13 cellular contexts compared by ENCODE assay signal in the genomic region with DNA sequence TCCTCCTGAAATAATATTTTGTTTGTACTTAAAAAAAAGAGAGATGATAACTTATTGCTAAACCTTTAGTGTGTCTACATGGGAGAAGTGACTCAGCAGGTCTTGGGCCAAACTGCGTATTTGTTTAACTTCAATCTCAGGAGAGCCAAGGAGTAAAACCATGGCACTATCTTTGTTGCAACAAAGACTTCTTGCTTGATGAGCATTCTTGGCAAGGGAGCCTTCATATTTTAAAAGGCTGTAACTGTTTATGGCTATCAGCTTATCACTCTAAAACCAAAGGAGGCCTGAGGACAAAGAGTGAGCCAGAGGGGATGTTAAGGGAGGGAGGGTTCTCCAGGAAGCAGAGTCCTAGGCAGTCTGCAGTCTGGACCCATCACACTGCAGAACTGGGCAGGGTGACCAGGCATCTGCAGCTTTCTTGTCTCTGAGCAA.
DNase-seq lines count a peak whose midpoint lies in the region; FAIRE-seq and TF ChIP-seq lines count a peak whose summit lies in the region.
"Had no signal": no experiment of that assay in that cellular context is flagged by ENCODE, and none has a peak within 500 bp of the region (broad histone marks: within the 10 kb centered on the region; RNA-seq: fewer than 3 reads in every experiment).

No MANE protein-coding gene starts in this region.

- H4K8ac ChIP-seq in mesenchymal stem cell (ENCODE audit: low read length) = peak overlapping the region; percentile 58

- no peak for FAIRE-seq in bronchial epithelial cell (lab: Jason Lieb, UNC)
- FAIRE-seq: TTC549 had no signal

- POLR2A ChIA-PET in AG04450 (lab: Yijun Ruan, JAX) = interaction anchor here (0.9 to 1.5 kb wide), 2 partner anchors 16 to 29 kb away, joined by 3 to 14 read pairs; no protein-coding TSS in a partner anchor

- H3K36me3 ChIP-seq in bronchial epithelial cell (ENCODE audit: control insufficient read depth, insufficient read depth, low read length) (no peaks in the 10 kb centered on the region), mesenchymal stem cell (ENCODE audit: control insufficient read depth in 1 of 2, insufficient read depth in 2 of 2, low read depth in 1 of 2, low read length in 2 of 2) (no peaks in the 10 kb centered on the region), transverse colon (no peaks in the 10 kb centered on the region), suprapubic skin (no peaks in the 10 kb centered on the region)

- intact Hi-C loops in transverse colon (cut with DNase I; ENCODE audit: low total_unique reads) = no loop called here

- H3K18ac ChIP-seq in mesenchymal stem cell (ENCODE audit: low read depth in 1 of 2, low read length in 2 of 2) = peak overlapping the region; percentile 67 to 100

- TF ChIP-seq CTCF in AG04450 (IDR thresholded peaks at IDR 0.05; ENCODE audit: low read depth, low read length) = no peak
- TF ChIP-seq CTCF in bronchial epithelial cell (IDR thresholded peaks at IDR 0.05; ENCODE audit: insufficient read depth, low read length, severe bottlenecking) = no peak
- no peak for TF ChIP-seq CTCF in transverse colon (IDR thresholded peaks at IDR 0.05)
- no peak for TF ChIP-seq CTCF in suprapubic skin (IDR thresholded peaks at IDR 0.05)

- peak overlapping the region; percentile 96 to 98 for H3K4ac ChIP-seq in mesenchymal stem cell (ENCODE audit: low read depth in 1 of 2, low read length in 2 of 2)

- H3K4me2 ChIP-seq in mesenchymal stem cell (ENCODE audit: low read length, poor library complexity, severe bottlenecking) = no peak overlapping the region

- CTCF ChIA-PET in AG04450 (lab: Charles Lee) = no interaction called here

- H2BK15ac ChIP-seq in mesenchymal stem cell (ENCODE audit: low read depth, poor library complexity, severe bottlenecking) = peak overlapping the region; percentile 66

- in situ Hi-C loops in transverse colon (cut with MboI; ENCODE audit: low pct_ligation_motif_present in 1 of 4, low pct_unique_long_range_greater_than_20kb in 1 of 4, low sequenced_read_pairs in 3 of 4) = no loop called here

- no peaks in the 10 kb centered on the region for H3K27me3 ChIP-seq in AG04450 (ENCODE audit: control insufficient read depth, insufficient read depth, low read length)
- no peaks in the 10 kb centered on the region for H3K27me3 ChIP-seq in bronchial epithelial cell (ENCODE audit: control insufficient read depth, insufficient read depth, low read length)
- H3K27me3 ChIP-seq in mesenchymal stem cell (ENCODE audit: control insufficient read depth in 1 of 2, insufficient read depth in 1 of 2, low read length in 2 of 2) = no peaks in the 10 kb centered on the region
- no peaks in the 10 kb centered on the region for H3K27me3 ChIP-seq in transverse colon
- H3K27me3 ChIP-seq in suprapubic skin = no peaks in the 10 kb centered on the region

- H3K4me3 ChIP-seq in AG04450 (ENCODE audit: low read depth, low read length) = no peak overlapping the region
- no peak overlapping the region for H3K4me3 ChIP-seq in bronchial epithelial cell (ENCODE audit: low read depth, low read length)
- no peak overlapping the region for H3K4me3 ChIP-seq in mesenchymal stem cell (ENCODE audit: insufficient read depth in 1 of 2, low read depth in 1 of 2, low read length in 2 of 2)
- no peak overlapping the region for H3K4me3 ChIP-seq in transverse colon
- no peak overlapping the region for H3K4me3 ChIP-seq in suprapubic skin

- H3K4me1 ChIP-seq in mesenchymal stem cell (ENCODE audit: control insufficient read depth, insufficient read depth, low read depth, low read length) (peaks cover 21% of the 10 kb centered on the region), transverse colon (peaks cover 0 to 11% (median 9%) of the 10 kb centered on the region in 4 donors), suprapubic skin (no peaks in the 10 kb centered on the region)

- H3K14ac ChIP-seq in mesenchymal stem cell (ENCODE audit: low read length in 2 of 2) = peak overlapping the region in 1 of 2 experiments; percentile 1

- no peak overlapping the region for H3K23ac ChIP-seq in mesenchymal stem cell (ENCODE audit: low read length in 2 of 2)

- no peaks in the 10 kb centered on the region for H3K79me1 ChIP-seq in mesenchymal stem cell (replicated peaks; ENCODE audit: low read length, poor library complexity, severe bottlenecking)

- H2AK5ac ChIP-seq in mesenchymal stem cell (ENCODE audit: low read length, severe bottlenecking) = peak overlapping the region; percentile 1

- WGBS in mesenchymal stem cell = 11% methylated on average over 1 of the region's 1 CpG
- 29 to 42% methylated on average over 1 of the region's 1 CpG for WGBS in transverse colon (ENCODE audit: low coverage in 1 of 2), 2 donors
- WGBS in suprapubic skin = 41% methylated on average over 1 of the region's 1 CpG

- H2AFZ ChIP-seq in mesenchymal stem cell (ENCODE audit: low read depth, low read length) = no peak overlapping the region

- peak overlapping the region; percentile 93 for H2BK120ac ChIP-seq in mesenchymal stem cell (ENCODE audit: low read depth, low read length)

- H2BK5ac ChIP-seq in mesenchymal stem cell (ENCODE audit: low read depth, low read length, poor library complexity, severe bottlenecking) = no peak overlapping the region

- peak overlapping the region; percentile 35 to 99 for H2BK12ac ChIP-seq in mesenchymal stem cell (ENCODE audit: low read length in 2 of 2)

- TF ChIP-seq POLR2A in transverse colon (IDR thresholded peaks at IDR 0.05) (no peak), suprapubic skin (IDR thresholded peaks at IDR 0.05) (no peak)

- H3K9me3 ChIP-seq in AG04450 (ENCODE audit: control insufficient read depth, insufficient read depth, low read length) (no peaks in the 10 kb centered on the region), mesenchymal stem cell (ENCODE audit: control insufficient read depth, low read length) (no peaks in the 10 kb centered on the region), transverse colon (no peaks in the 10 kb centered on the region), suprapubic skin (no peaks in the 10 kb centered on the region)

- DNase-seq in AG04450 (ENCODE audit: low read depth, low spot score) = peak; percentile 85
- peak; percentile 93 for DNase-seq in M059J (ENCODE audit: low read depth)
- peak; percentile 91 for DNase-seq in bronchial epithelial cell (ENCODE audit: low read depth)
- DNase-seq in mesenchymal stem cell = peak; percentile 87
- no peak for DNase-seq in transverse colon
- DNase-seq in suprapubic skin (ENCODE audit: low spot score in 2 of 2) = no peak
- no peak for DNase-seq in HuH-7 (ENCODE audit: low spot score)
- no peak for DNase-seq in activated CD4-positive, alpha-beta T cell treated with anti-CD3 and anti-CD28 coated beads, Interleukin-2, amount 50 U/mL, for 48 hours
- DNase-seq: DMS 273 treated with DMSO at 0.1 percent for 48 hours; hippocampal formation; naive thymus-derived CD4-positive, alpha-beta T cell; NCI-H526 had no signal

- peak overlapping the region; percentile 90 for H4K91ac ChIP-seq in mesenchymal stem cell (ENCODE audit: low read length)

- peak overlapping the region; percentile 59 for H3K9ac ChIP-seq in mesenchymal stem cell (ENCODE audit: low read length)

- H3K27ac ChIP-seq in AG04450 (ENCODE audit: low read depth, low read length) = peak overlapping the region; percentile 96
- H3K27ac ChIP-seq in mesenchymal stem cell (ENCODE audit: low read length, poor library complexity, severe bottlenecking) = peak overlapping the region; percentile 19
- peak overlapping the region in 1 of 4 donors; percentile 45 for H3K27ac ChIP-seq in transverse colon
- H3K27ac ChIP-seq in suprapubic skin = no peak overlapping the region

- no peak for TF ChIP-seq EP300 in transverse colon (IDR thresholded peaks at IDR 0.05; ENCODE audit: low read depth)
- no peak for TF ChIP-seq EP300 in suprapubic skin (IDR thresholded peaks at IDR 0.05)

Comparison
In these comparisons a context has a peak if more than half of its experiments do, and no peak if none do; other contexts are left out.
1. DNase-seq: peak in AG04450 (single experiment), M059J (single experiment), bronchial epithelial cell (single experiment) and mesenchymal stem cell (single experiment); none in transverse colon (single experiment), suprapubic skin (0 of 2), HuH-7 (single experiment) and activated CD4-positive, alpha-beta T cell treated with anti-CD3 and anti-CD28 coated beads, Interleukin-2, amount 50 U/mL, for 48 hours (0 of 2).